31 cellular contexts compared by ENCODE assay signal in the genomic region with DNA sequence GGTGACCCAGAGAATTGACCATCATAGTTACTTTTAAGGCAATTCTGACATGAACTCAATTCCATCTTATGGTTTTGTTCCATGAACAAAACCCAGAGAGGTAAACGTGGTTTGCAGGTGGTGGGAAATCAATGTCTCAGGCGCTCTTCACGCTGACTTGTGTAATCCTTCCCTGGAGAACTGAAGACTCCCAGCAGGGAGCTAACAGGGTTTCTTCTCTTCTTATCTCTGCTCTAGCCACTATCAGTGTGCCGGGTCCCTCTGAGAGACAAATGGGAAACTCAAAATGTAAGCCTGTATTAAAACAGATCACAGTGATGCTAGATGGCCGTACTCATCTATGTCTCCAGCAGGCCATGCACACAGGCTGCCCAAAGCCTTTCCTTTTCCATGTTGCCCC. TPM values are rescaled to one million over a fixed set of nuclear protein-coding genes. Genes with fewer than 3 reads are reported as not detected.
DNase-seq lines count a peak whose midpoint lies in the region; ATAC-seq and TF ChIP-seq lines count a peak whose summit lies in the region.
"Had no signal": no experiment of that assay in that cellular context is flagged by ENCODE, and none has a peak within 500 bp of the region (broad histone marks: within the 10 kb centered on the region; RNA-seq: fewer than 3 reads in every experiment).

No MANE protein-coding gene starts in this region.

- H2AFZ ChIP-seq in OCI-LY7 (ENCODE audit: low read length): no peak overlapping the region

- WGBS in endodermal cell (ENCODE audit: insufficient coverage in 1 of 2, insufficient read length in 1 of 2), 2 experiments: 73% methylated on average over 5 of the region's 5 CpGs
- no CpG with 5 or more reads among the region's 5 CpGs for WGBS in mesendoderm (ENCODE audit: extremely low coverage, insufficient coverage, low lambda C conversion rate)

- H3K4me3 ChIP-seq in endodermal cell (ENCODE audit: low read length) (no peak overlapping the region), mesendoderm (ENCODE audit: low read length) (no peak overlapping the region), OCI-LY7 (ENCODE audit: low read depth, low read length, poor library complexity, severe bottlenecking) (no peak overlapping the region)
- H3K4me3 ChIP-seq: A549; BLaER1; BLaER1 treated with 17β-estradiol and CSF1 and Interleukin-3, amounts not matched to agents 10 nM and 100 nM had no signal

- ATAC-seq in GM21390 (IDR thresholded peaks at IDR 0.05; ENCODE audit: unreplicated experiment): no peak
- ATAC-seq: A549; CD8-positive, alpha-beta T cell had no signal

- no peak overlapping the region for H3K27ac Mint-ChIP-seq in endodermal cell
- H3K27ac Mint-ChIP-seq: B cell; CD14-positive monocyte; CD4-positive, alpha-beta memory T cell; CD4-positive, alpha-beta T cell; CD4-positive, CD25-positive, alpha-beta regulatory T cell; CD8-positive, alpha-beta memory T cell; CD8-positive, alpha-beta T cell had no signal

- H4K8ac ChIP-seq in mesendoderm (ENCODE audit: low read depth, low read length): no peak overlapping the region

- no peaks in the 10 kb centered on the region for H3K79me1 ChIP-seq in mesendoderm (ENCODE audit: low read length)

- peak; percentile 59 for DNase-seq in endodermal cell
- DNase-seq in mesendoderm: peak; percentile 84
- no peak for DNase-seq in OCI-LY7 (ENCODE audit: low spot score)
- DNase-seq: 8988T; ACHN; AML-193; BE2C; C1 segment of cervical spinal cord; Caco-2; Calu3; CD4-positive, alpha-beta memory T cell; CD4-positive, alpha-beta T cell; CD4-positive, CD25-positive, alpha-beta regulatory T cell; CD8-positive, alpha-beta memory T cell; CD8-positive, alpha-beta T cell; COR-L47; DMS 273 treated with DMSO at 0.1 percent for 48 hours; DMS153; DMS53; DMS79; DMS79 treated with DMSO at 0.1 percent for 48 hours; DND-41; EL had no signal

- no peaks in the 10 kb centered on the region for H3K9me3 Mint-ChIP-seq in endodermal cell
- H3K9me3 Mint-ChIP-seq: CD14-positive monocyte; CD4-positive, alpha-beta memory T cell; CD4-positive, alpha-beta T cell; CD8-positive, alpha-beta memory T cell; CD8-positive, alpha-beta T cell had no signal

- no peak overlapping the region for H3K4me3 Mint-ChIP-seq in endodermal cell
- H3K4me3 Mint-ChIP-seq: B cell; CD14-positive monocyte; CD4-positive, alpha-beta memory T cell; CD4-positive, alpha-beta T cell; CD4-positive, CD25-positive, alpha-beta regulatory T cell; CD8-positive, alpha-beta memory T cell; CD8-positive, alpha-beta T cell had no signal

- H3K56ac ChIP-seq in mesendoderm (ENCODE audit: low read length): no peak overlapping the region

- CTCF ChIA-PET in OCI-LY7 (lab: Charles Lee; ENCODE audit: unreplicated experiment): no interaction called here

- TF ChIP-seq CTCF in endodermal cell (conservative IDR thresholded peaks at IDR 0.05) (no peak), OCI-LY7 (conservative IDR thresholded peaks at IDR 0.05; ENCODE audit: low read length) (no peak)

- H3K4me1 ChIP-seq in endodermal cell (ENCODE audit: control insufficient read depth, insufficient read depth, low read length) (no peaks in the 10 kb centered on the region), mesendoderm (ENCODE audit: control insufficient read depth, low read depth, low read length) (peaks cover 5% of the 10 kb centered on the region), OCI-LY7 (ENCODE audit: insufficient read depth, low read length, poor library complexity, severe bottlenecking) (no peaks in the 10 kb centered on the region)
- H3K4me1 ChIP-seq: A549, BE2C, Caco-2 had no signal

- POLR2A ChIA-PET in OCI-LY7 (lab: Charles Lee): no interaction called here

- H3K18ac ChIP-seq in mesendoderm (ENCODE audit: low read length): no peak overlapping the region

- H3K79me2 ChIP-seq in mesendoderm (ENCODE audit: control insufficient read depth, insufficient read depth, low read length) (no peaks in the 10 kb centered on the region), OCI-LY7 (ENCODE audit: insufficient read depth, low read depth, low read length) (no peaks in the 10 kb centered on the region)

- no peaks in the 10 kb centered on the region for H4K20me1 ChIP-seq in OCI-LY7 (ENCODE audit: insufficient read depth, low read length)
- H4K20me1 ChIP-seq: BLaER1; BLaER1 treated with 17β-estradiol and CSF1 and Interleukin-3, amounts not matched to agents 10 nM and 100 nM had no signal

- H3K9me2 ChIP-seq in OCI-LY7 (ENCODE audit: insufficient read depth, low read length): no peaks in the 10 kb centered on the region

- H3K27me3 ChIP-seq in endodermal cell (ENCODE audit: control insufficient read depth, insufficient read depth, low read length, poor library complexity, severe bottlenecking) (peaks cover 86% of the 10 kb centered on the region), mesendoderm (ENCODE audit: insufficient read depth, low read length, poor library complexity) (no peaks in the 10 kb centered on the region)

- H3K23ac ChIP-seq in mesendoderm (ENCODE audit: low read length): no peak overlapping the region

- H3K36me3 ChIP-seq in endodermal cell (ENCODE audit: control insufficient read depth, insufficient read depth, low read length) (no peaks in the 10 kb centered on the region), mesendoderm (ENCODE audit: control insufficient read depth, insufficient read depth, low read length) (no peaks in the 10 kb centered on the region), OCI-LY7 (ENCODE audit: insufficient read depth, low read length) (no peaks in the 10 kb centered on the region)
- H3K36me3 ChIP-seq: BE2C; BLaER1; BLaER1 treated with 17β-estradiol and CSF1 and Interleukin-3, amounts not matched to agents 10 nM and 100 nM had no signal

- no peak overlapping the region for H2BK5ac ChIP-seq in mesendoderm (ENCODE audit: low read length)

- no peak overlapping the region for H2AK5ac ChIP-seq in mesendoderm (ENCODE audit: low read length)

- no peak overlapping the region for H4K5ac ChIP-seq in mesendoderm (ENCODE audit: low read length)

- H3K9ac ChIP-seq in endodermal cell (ENCODE audit: extremely low read depth, low read length, poor library complexity, severe bottlenecking): no peak overlapping the region
- no peak overlapping the region for H3K9ac ChIP-seq in mesendoderm (ENCODE audit: low read length)
- H3K9ac ChIP-seq: BLaER1; BLaER1 treated with 17β-estradiol and CSF1 and Interleukin-3, amounts not matched to agents 10 nM and 100 nM had no signal

- intact Hi-C loops in OCI-LY7 (cut with micrococcal nuclease; ENCODE audit: unreplicated experiment): no loop called here

- H2BK15ac ChIP-seq in mesendoderm (replicated peaks; ENCODE audit: low read depth): no peak overlapping the region

- H3K27me3 Mint-ChIP-seq in endodermal cell (ENCODE audit: insufficient read depth): peaks cover 94% of the 10 kb centered on the region

- H3K4ac ChIP-seq in mesendoderm (ENCODE audit: low read depth, low read length): no peak overlapping the region

- no peaks in the 10 kb centered on the region for H3K36me3 Mint-ChIP-seq in endodermal cell (ENCODE audit: low read depth)
- H3K36me3 Mint-ChIP-seq: CD14-positive monocyte; CD4-positive, alpha-beta memory T cell; CD4-positive, CD25-positive, alpha-beta regulatory T cell; CD8-positive, alpha-beta memory T cell; CD8-positive, alpha-beta T cell had no signal

- H3K4me2 ChIP-seq in mesendoderm (ENCODE audit: low read length) (no peak overlapping the region), OCI-LY7 (ENCODE audit: low read length) (no peak overlapping the region)
- H3K4me2 ChIP-seq: A549; BLaER1; BLaER1 treated with 17β-estradiol and CSF1 and Interleukin-3, amounts not matched to agents 10 nM and 100 nM had no signal

- H3K27ac ChIP-seq in endodermal cell (ENCODE audit: low read depth, low read length): no peak overlapping the region
- no peak overlapping the region for H3K27ac ChIP-seq in mesendoderm (ENCODE audit: low read depth, low read length)
- H3K27ac ChIP-seq in OCI-LY7 (ENCODE audit: low read depth, low read length, poor library complexity, severe bottlenecking): no peak overlapping the region
- H3K27ac ChIP-seq: 22Rv1; A549; BLaER1; BLaER1 treated with 17β-estradiol and CSF1 and Interleukin-3, amounts not matched to agents 10 nM and 100 nM; C4-2B had no signal

- no peak overlapping the region for H2BK120ac ChIP-seq in mesendoderm (ENCODE audit: low read depth, low read length)

- peaks cover 30% of the 10 kb centered on the region for H3K4me1 Mint-ChIP-seq in endodermal cell
- H3K4me1 Mint-ChIP-seq: B cell; CD14-positive monocyte; CD4-positive, alpha-beta memory T cell; CD4-positive, CD25-positive, alpha-beta regulatory T cell; CD8-positive, alpha-beta memory T cell had no signal

- no TSS peak for BruUV-seq in OCI-LY7 (replicated peaks; lab: Mats Ljungman, UMichigan)

- peaks cover 8% of the 10 kb centered on the region for H3K9me3 ChIP-seq in endodermal cell (ENCODE audit: control insufficient read depth, low read length)
- H3K9me3 ChIP-seq in OCI-LY7 (ENCODE audit: low read length): no peaks in the 10 kb centered on the region
- H3K9me3 ChIP-seq: A549, BE2C, Caco-2 had no signal

RNA-seq across cellular contexts. Expression of gene ARGLU1, which starts 57.6 kb away (rescaled TPM):
- total RNA-seq in endodermal cell (100 to 1,000 TPM in 1 of 2 donors, 10 to 100 TPM in 1; 80.6 to 101 TPM), OCI-LY7 (2022) (71.6 and 87.7 TPM in 2 replicates)
- polyA plus RNA-seq in endodermal cell (2013, experiment 1 of 2): 228 TPM
- polyA plus RNA-seq in endodermal cell (2013, experiment 2 of 2): 191 TPM
- 93.9 TPM for polyA plus RNA-seq in mesendoderm (2013, experiment 1 of 2)
- polyA plus RNA-seq in mesendoderm (2013, experiment 2 of 2): 92.1 TPM
- total RNA-seq in OCI-LY7 (2014; rRNA removed; shearing (Covaris generic)): 71.9 and 89.1 TPM in 2 replicates
